6 cellular contexts compared by ENCODE assay signal in the genomic region with DNA sequence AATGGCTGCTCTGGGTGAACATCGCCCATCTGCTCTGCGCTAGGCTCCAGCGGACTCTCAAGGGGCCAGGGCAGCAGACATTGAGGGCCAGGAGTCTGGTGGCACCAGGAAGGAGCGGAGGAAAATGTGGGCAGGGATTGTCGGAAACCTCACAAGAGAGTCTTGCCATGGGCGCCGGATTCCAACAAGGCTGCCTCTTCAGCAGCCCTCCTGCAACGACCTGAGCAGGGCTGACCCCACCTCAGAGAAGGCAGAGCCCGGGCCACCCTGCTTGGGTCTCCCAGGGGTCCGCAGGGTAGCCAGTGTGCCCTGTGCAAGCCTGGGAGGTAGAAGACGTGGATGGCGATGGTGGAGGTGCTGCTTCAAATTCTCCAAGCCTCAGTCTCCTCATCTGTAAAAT. TPM values are rescaled to one million over a fixed set of nuclear protein-coding genes. Genes with fewer than 3 reads are reported as not detected.
"Had no signal": no experiment of that assay in that cellular context is flagged by ENCODE, and none has a peak within 500 bp of the region (broad histone marks: within the 10 kb centered on the region; RNA-seq: fewer than 3 reads in every experiment).

No MANE protein-coding gene starts in this region.

- H3K27ac Mint-ChIP-seq: GM23338, H9, IgD-negative memory B cell had no signal

- ATAC-seq: GM23338, HepG2 had no signal

- H3K4me3 ChIP-seq: GM23338 had no signal

- H3K9me3 Mint-ChIP-seq: GM23338, H9 had no signal

- H3K4me3 Mint-ChIP-seq: GM23338, H9, IgD-negative memory B cell had no signal

- H2AFZ ChIP-seq: GM23338 had no signal

- H3K27ac ChIP-seq: HL-60 had no signal

- H3K4me2 ChIP-seq: GM23338 had no signal

- H3K36me3 Mint-ChIP-seq: IgD-negative memory B cell had no signal

- DNase-seq: H9, HCEC 1CT had no signal

RNA-seq across cellular contexts. Expression of a gene that starts 11.4 kb away (rescaled TPM):
- total RNA-seq: HepG2 had no signal
- polyA plus RNA-seq: HepG2, IgD-negative memory B cell had no signal
